19 cellular contexts compared by ENCODE assay signal in genomic region chr5:156589104-156589858, GRCh38.
"Had no signal": no experiment of that assay in that cellular context is flagged by ENCODE, and none has a peak within 500 bp of the region (broad histone marks: within the 10 kb centered on the region; RNA-seq: fewer than 3 reads in every experiment).

No MANE protein-coding gene starts in this region.

- H3K36me3 ChIP-seq: sigmoid colon, upper lobe of right lung had no signal

- H3K27me3 ChIP-seq: foreskin keratinocyte, sigmoid colon, upper lobe of right lung had no signal

- H3K27ac ChIP-seq: foreskin keratinocyte, upper lobe of right lung had no signal

- H3K4me1 ChIP-seq: foreskin keratinocyte, upper lobe of right lung had no signal

- ATAC-seq: foreskin keratinocyte, T-helper 17 cell, upper lobe of right lung had no signal

- H3K4me2 ChIP-seq: smooth muscle cell had no signal

- H3K9me3 ChIP-seq: sigmoid colon, upper lobe of right lung had no signal

- H3K4me3 ChIP-seq: sigmoid colon, smooth muscle cell, upper lobe of right lung had no signal

- DNase-seq: activated CD4-positive, alpha-beta memory T cell treated with anti-CD3 and anti-CD28 coated beads for 36 hours; activated CD4-positive, alpha-beta T cell treated with anti-CD3 and anti-CD28 coated beads for 48 hours; activated naive CD4-positive, alpha-beta T cell treated with Interleukin-2 at 50 U/mL for 16 hours; activated naive CD8-positive, alpha-beta T cell treated with anti-CD3 and anti-CD28 coated beads for 36 hours; activated T-cell treated with anti-CD3 and anti-CD28 coated beads, Interleukin-2, amount 50 U/mL, for 48 hours; amniotic stem cell; cerebellar nuclear complex; effector CD8-positive, alpha-beta T cell; erythroblast; foreskin keratinocyte; immature natural killer cell; naive B cell; sigmoid colon; stimulated activated CD4-positive, alpha-beta T cell treated with anti-CD3 and anti-CD28 coated beads, Interleukin-15, amount 100 ng/mL, for 24 hours; stimulated activated naive CD4-positive, alpha-beta T cell; SW 1271; T-helper 17 cell; upper lobe of right lung had no signal
